ENCODE assay signal across 2 cellular contexts in genomic region chr13:112348642-112349345, GRCh38.
TF ChIP-seq lines count a peak whose summit lies in the region.

No MANE protein-coding gene starts in this region.

TF ChIP-seq in liver, 16 proteins besides CTCF, POLR2A, EP300 and RAD21:
- TF ChIP-seq GABPA (IDR thresholded peaks at IDR 0.05 in 1 of 2, conservative IDR thresholded peaks at IDR 0.05 in 1 of 2) (no peak), YY1 (IDR thresholded peaks at IDR 0.05) (no peak), FOXA1 (IDR thresholded peaks at IDR 0.05) (no peak), ATF3 (IDR thresholded peaks at IDR 0.05) (no peak), RXRA (IDR thresholded peaks at IDR 0.05) (no peak), SP1 (IDR thresholded peaks at IDR 0.05) (no peak), ZBTB33 (IDR thresholded peaks at IDR 0.05) (no peak), TAF1 (conservative IDR thresholded peaks at IDR 0.05) (no peak), HNF4A (conservative IDR thresholded peaks at IDR 0.05) (no peak), REST (IDR thresholded peaks at IDR 0.05) (no peak), FOXA2 (IDR thresholded peaks at IDR 0.05) (no peak), NR2F2 (IDR thresholded peaks at IDR 0.05) (no peak), EGR1 (IDR thresholded peaks at IDR 0.05; ENCODE audit: low read depth in 2 of 2) (no peak), JUND (IDR thresholded peaks at IDR 0.05) (no peak), HNF4G (IDR thresholded peaks at IDR 0.05) (no peak)
- TF ChIP-seq, protein P1, sequence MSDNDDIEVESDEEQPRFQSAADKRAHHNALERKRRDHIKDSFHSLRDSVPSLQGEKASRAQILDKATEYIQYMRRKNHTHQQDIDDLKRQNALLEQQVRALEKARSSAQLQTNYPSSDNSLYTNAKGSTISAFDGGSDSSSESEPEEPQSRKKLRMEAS (IDR thresholded peaks at IDR 0.05) = no peak

TF ChIP-seq in H1, 55 proteins besides CTCF, POLR2A, EP300 and RAD21:
- no peak for TF ChIP-seq KDM4A (IDR thresholded peaks at IDR 0.05; ENCODE audit: low read depth, low read length, severe bottlenecking)
- TF ChIP-seq ASH2L (IDR thresholded peaks at IDR 0.05; ENCODE audit: low read length) = no peak
- TF ChIP-seq CBX8 (IDR thresholded peaks at IDR 0.05; ENCODE audit: borderline replicate concordance, low read depth, low read length) = no peak
- no peak for TF ChIP-seq HDAC2 (IDR thresholded peaks at IDR 0.05; ENCODE audit: borderline replicate concordance in 1 of 2, low read depth in 2 of 2, low read length in 2 of 2)
- TF ChIP-seq SIRT6 (IDR thresholded peaks at IDR 0.05; ENCODE audit: low read length) = no peak
- no peak for TF ChIP-seq E2F6 (IDR thresholded peaks at IDR 0.05)
- no peak for TF ChIP-seq CBX5 (IDR thresholded peaks at IDR 0.05; ENCODE audit: low read depth, low read length)
- TF ChIP-seq ATF3 (IDR thresholded peaks at IDR 0.05; ENCODE audit: insufficient read depth, low read depth, low read length) = no peak
- TF ChIP-seq EZH2 (IDR thresholded peaks at IDR 0.05; ENCODE audit: low read depth, low read length, severe bottlenecking) = no peak
- no peak for TF ChIP-seq GTF2F1 (IDR thresholded peaks at IDR 0.05; ENCODE audit: borderline replicate concordance, low read depth, low read length)
- TF ChIP-seq MAFK (IDR thresholded peaks at IDR 0.05; ENCODE audit: low read depth, low read length) = no peak
- TF ChIP-seq SP1 (IDR thresholded peaks at IDR 0.05; ENCODE audit: low read depth, low read length) = no peak
- no peak for TF ChIP-seq JUN (IDR thresholded peaks at IDR 0.05; ENCODE audit: low read depth, low read length)
- no peak for TF ChIP-seq SUZ12 (IDR thresholded peaks at IDR 0.05; ENCODE audit: low read length)
